In genomic region chr22:19742160-19743066, GRCh38 we compare ENCODE assay signal across 1 cellular context.
TF ChIP-seq lines count a peak whose summit lies in the region.

No MANE protein-coding gene starts in this region.

TF ChIP-seq in IMR-90, 13 proteins besides CTCF, POLR2A, EP300 and RAD21:
- TF ChIP-seq ELK1 (IDR thresholded peaks at IDR 0.05; ENCODE audit: borderline replicate concordance, low read depth, low read length) (no peak), MAZ (IDR thresholded peaks at IDR 0.05; ENCODE audit: borderline replicate concordance, low read depth, low read length) (no peak), CHD1 (IDR thresholded peaks at IDR 0.05; ENCODE audit: low read depth, low read length) (no peak), NFE2L2 (IDR thresholded peaks at IDR 0.05; ENCODE audit: low read depth, low read length) (no peak), RCOR1 (IDR thresholded peaks at IDR 0.05; ENCODE audit: insufficient replicate concordance, low read length) (no peak), CEBPB (IDR thresholded peaks at IDR 0.05; ENCODE audit: low read depth, low read length) (no peak), MAFK (IDR thresholded peaks at IDR 0.05; ENCODE audit: low read depth, low read length) (no peak), RFX5 (IDR thresholded peaks at IDR 0.05; ENCODE audit: low read depth, low read length) (no peak), SMC3 (IDR thresholded peaks at IDR 0.05; ENCODE audit: low read depth, low read length) (no peak), MXI1 (IDR thresholded peaks at IDR 0.05; ENCODE audit: borderline replicate concordance, low read depth, low read length) (no peak)
